23 cellular contexts compared by ENCODE assay signal in the genomic region with DNA sequence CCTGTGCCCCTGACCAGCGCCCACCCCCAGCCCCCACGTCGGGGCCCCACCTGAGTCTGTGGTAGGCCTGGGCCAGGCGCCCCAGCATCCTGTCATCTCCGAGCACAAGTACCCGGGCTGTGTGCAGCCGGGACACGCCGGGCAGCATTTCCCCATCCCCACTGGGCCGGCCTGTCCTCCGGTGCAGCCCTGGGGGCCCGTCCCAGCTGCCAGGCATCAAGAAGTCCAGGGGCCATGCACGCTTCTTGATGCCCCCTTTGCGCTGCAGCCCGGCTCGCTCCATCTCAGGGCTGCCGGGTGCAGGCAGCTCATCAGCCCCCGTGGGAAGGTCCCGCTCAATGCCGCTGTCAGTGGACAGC. TPM values are rescaled to one million over a fixed set of nuclear protein-coding genes. Genes with fewer than 3 reads are reported as not detected.
"Had no signal": no experiment of that assay in that cellular context is flagged by ENCODE, and none has a peak within 500 bp of the region (broad histone marks: within the 10 kb centered on the region; RNA-seq: fewer than 3 reads in every experiment).

No MANE protein-coding gene starts in this region.

- ATAC-seq: activated CD4-positive, CD25-positive, alpha-beta regulatory T cell treated with anti-CD3 and anti-CD28 coated beads, Interleukin-2, amount 50 U/mL, for 24 hours; activated CD8-positive, alpha-beta T cell treated with anti-CD3 and anti-CD28 coated beads, Interleukin-2, amount 10 ng/mL, durations not matched to agents 7 days and 5 days; activated T-cell treated with anti-CD3 and anti-CD28 coated beads, Interleukin-2, amount 50 U/mL, for 72 hours had no signal

- H3K4me1 ChIP-seq: adrenal gland, breast epithelium had no signal

- H3K4me3 ChIP-seq: adrenal gland, breast epithelium, MG63 had no signal

- H3K27me3 Mint-ChIP-seq: activated naive CD8-positive, alpha-beta T cell treated with anti-CD3 and anti-CD28 coated beads, Interleukin-2, amount 10 ng/mL, durations not matched to agents 7 days and 5 days had no signal

- DNase-seq: activated CD4-positive, alpha-beta T cell treated with anti-CD3 and anti-CD28 coated beads for 4 hours; activated CD4-positive, alpha-beta T cell treated with anti-CD3 and anti-CD28 coated beads, Interleukin-2, amount 50 U/mL, for 4 hours; activated naive CD4-positive, alpha-beta T cell treated with anti-CD3 and anti-CD28 coated beads, Interleukin-2, amount 50 U/mL, for 16 hours; activated naive CD8-positive, alpha-beta T cell treated with anti-CD3 and anti-CD28 coated beads, Interleukin-2, amount 10 ng/mL, durations not matched to agents 7 days and 5 days; activated T-cell treated with anti-CD3 and anti-CD28 coated beads, Interleukin-2, amount 50 U/mL, for 72 hours; adrenal gland; aorta; caudate nucleus; MG63; MV-4-11; NCI-H1105; NCI-H1436 treated with DMSO at 0.1 percent for 48 hours; NCI-H187; NCI-H2081; NCI-H446; NCI-H524; SHP77 treated with DMSO at 0.1 percent for 48 hours had no signal

- H3K36me3 ChIP-seq: adrenal gland, breast epithelium, MG63 had no signal

- H3K9me3 ChIP-seq: adrenal gland had no signal

- H3K27ac ChIP-seq: adrenal gland, breast epithelium, KMS-11 had no signal

- H3K27ac Mint-ChIP-seq: activated CD8-positive, alpha-beta T cell treated with anti-CD3 and anti-CD28 coated beads, Interleukin-2, amount 10 ng/mL, durations not matched to agents 7 days and 5 days; activated naive CD8-positive, alpha-beta T cell treated with anti-CD3 and anti-CD28 coated beads, Interleukin-2, amount 10 ng/mL, durations not matched to agents 7 days and 5 days; activated T-cell treated with anti-CD3 and anti-CD28 coated beads, Interleukin-2, amount 50 U/mL, for 72 hours; T-helper 1 cell treated with Interleukin-12 subunit alpha and Interleukin-12 subunit beta and Interleukin-4 antibody, amounts not matched to agents 30 μg/mL and 1 μg/mL, for 36 hours had no signal

- H3K9ac ChIP-seq: KMS-11 had no signal

- H3K4me3 Mint-ChIP-seq: activated CD8-positive, alpha-beta T cell treated with anti-CD3 and anti-CD28 coated beads, Interleukin-2, amount 10 ng/mL, durations not matched to agents 7 days and 5 days; activated naive CD8-positive, alpha-beta T cell treated with anti-CD3 and anti-CD28 coated beads, Interleukin-2, amount 10 ng/mL, durations not matched to agents 7 days and 5 days; activated T-cell treated with anti-CD3 and anti-CD28 coated beads, Interleukin-2, amount 50 U/mL, for 72 hours; T-helper 1 cell treated with Interleukin-12 subunit alpha and Interleukin-12 subunit beta and Interleukin-4 antibody, amounts not matched to agents 30 μg/mL and 1 μg/mL, for 36 hours had no signal

RNA-seq across cellular contexts. Expression of gene MFSD6L, which starts 29.3 kb away (rescaled TPM):
- total RNA-seq: SK-MEL-5 had no signal
- polyA plus RNA-seq: aorta had no signal
